In the genomic region with DNA sequence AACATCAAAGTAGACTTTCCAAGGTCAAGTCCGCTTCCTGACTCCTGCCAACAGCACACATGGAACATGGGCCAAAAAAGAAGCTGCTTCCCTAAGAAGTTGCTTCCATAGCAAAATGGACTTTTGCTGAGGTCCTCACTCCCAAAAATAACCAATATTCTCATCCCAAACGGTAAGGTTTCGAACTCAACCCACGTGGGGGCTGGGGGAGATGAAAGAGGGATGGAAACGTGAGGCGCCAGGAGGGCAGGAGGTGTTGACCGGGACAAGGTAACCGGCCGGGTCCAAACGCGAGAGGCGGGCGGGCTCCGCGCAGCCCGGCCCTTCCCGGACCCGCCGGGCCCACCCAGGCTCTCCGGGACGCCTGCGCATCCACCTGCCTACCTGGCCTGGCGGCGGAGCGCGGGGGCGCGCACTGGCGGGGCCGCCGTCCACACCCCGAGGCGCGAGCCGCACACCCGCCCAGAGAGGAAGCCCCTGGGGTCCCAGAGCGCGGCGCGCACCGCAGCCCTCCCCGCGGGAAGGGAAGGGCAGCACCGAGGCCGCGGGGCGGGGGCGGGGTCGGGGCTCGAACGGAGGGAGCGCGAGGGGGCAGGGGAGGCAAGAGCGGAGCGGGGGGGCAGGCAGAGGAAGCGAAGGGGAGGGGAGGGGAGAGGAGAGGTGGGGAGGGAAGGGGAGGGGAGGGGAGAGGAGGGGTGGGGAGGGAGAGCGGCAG, we compare ENCODE assay signal across 8 cellular contexts. TPM values are rescaled to one million over a fixed set of nuclear protein-coding genes. Genes with fewer than 3 reads are reported as not detected.
A peak's percentile ranks its signal among the peaks of the same experiment; 100 is the strongest.
DNase-seq lines count a peak whose midpoint lies in the region; ATAC-seq and TF ChIP-seq lines count a peak whose summit lies in the region.

No MANE protein-coding gene starts in this region.

- POLR2A ChIA-PET in activated CD4-positive, alpha-beta T cell treated with anti-CD3 and anti-CD28 coated beads for 36 hours (lab: Charles Lee), result no interaction called here

- CTCF ChIA-PET in activated CD4-positive, alpha-beta T cell treated with anti-CD3 and anti-CD28 coated beads for 36 hours (lab: Charles Lee), result no interaction called here

- peaks cover 42% of the 10 kb centered on the region for H3K4me1 Mint-ChIP-seq in activated CD4-positive, alpha-beta T cell treated with anti-CD3 and anti-CD28 coated beads for 36 hours
- H3K4me1 Mint-ChIP-seq in dendritic cell treated with granulocyte-macrophage colony-stimulating factor and Interleukin-4, amounts not matched to agents 40 ng/mL and 50 ng/mL, for 4 days (ENCODE audit: low read depth), result peaks cover 50% of the 10 kb centered on the region

- H3K27ac Mint-ChIP-seq in activated CD4-positive, alpha-beta T cell treated with anti-CD3 and anti-CD28 coated beads for 36 hours, result peak overlapping the region; percentile 89
- peak overlapping the region; percentile 72 for H3K27ac Mint-ChIP-seq in dendritic cell treated with granulocyte-macrophage colony-stimulating factor and Interleukin-4, amounts not matched to agents 40 ng/mL and 50 ng/mL, for 4 days

- no peaks in the 10 kb centered on the region for H3K27me3 ChIP-seq in H7 (ENCODE audit: control insufficient read depth, insufficient read depth, low read length)
- no peaks in the 10 kb centered on the region for H3K27me3 ChIP-seq in lung (ENCODE audit: control insufficient read depth, insufficient read depth)

- intact Hi-C loops in activated CD4-positive, alpha-beta T cell treated with anti-CD3 and anti-CD28 coated beads for 36 hours (cut with DNase I, micrococcal nuclease), result loop anchor here (2.0 kb wide), 3 partner anchors 57 to 1247 kb away; a partner anchor contains a TSS
- intact Hi-C loops in dendritic cell treated with granulocyte-macrophage colony-stimulating factor and Interleukin-4, amounts not matched to agents 40 ng/mL and 50 ng/mL, for 4 days (cut with micrococcal nuclease), result loop anchor here (2.0 to 10.0 kb wide), 7 partner anchors 57 to 1597 kb away; a partner anchor contains a TSS

- 1 to 2% methylated on average over 25 to 56 of the region's 57 CpGs for WGBS in lung, 2 donors

- H3K27ac ChIP-seq in lung (ENCODE audit: low read depth in 1 of 2, low read length in 1 of 2), result peak overlapping the region; percentile 59 to 82

- DNase-seq in GM03348 (ENCODE audit: low spot score) (peak; percentile 68), H7 (peak; percentile 90), NCI-H1105 (lab: John Stamatoyannopoulos, UW) (peak; percentile 57), lung (ENCODE audit: low spot score) (peak; percentile 52), middle frontal gyrus (ENCODE audit: extremely low spot score, low spot score) (no peak)
- peak; percentile 77 for DNase-seq in activated CD4-positive, alpha-beta T cell treated with anti-CD3 and anti-CD28 coated beads for 36 hours
- peak; percentile 24 for DNase-seq in stimulated activated CD8-positive, alpha-beta memory T cell treated with anti-CD3 and anti-CD28 coated beads, Interleukin-12 subunit alpha, Interleukin-12 subunit beta, amount 100 ng/mL, for 24 hours (ENCODE audit: extremely low read depth)

- no peaks in the 10 kb centered on the region; the same call in 1 of the 2 replicates for H3K36me3 ChIP-seq in H7 (replicated peaks; ENCODE audit: control insufficient read depth, insufficient read depth, low read length)
- no peaks in the 10 kb centered on the region for H3K36me3 ChIP-seq in lung (ENCODE audit: control insufficient read depth in 2 of 2, insufficient read depth in 2 of 2, low read length in 2 of 2)

- peak; percentile 10 for ATAC-seq in activated CD4-positive, alpha-beta T cell treated with anti-CD3 and anti-CD28 coated beads for 36 hours
- ATAC-seq in lung (ENCODE audit: insufficient read depth, low FRiP score), result peak; percentile 16

- H3K27me3 Mint-ChIP-seq in activated CD4-positive, alpha-beta T cell treated with anti-CD3 and anti-CD28 coated beads for 36 hours, result no peaks in the 10 kb centered on the region
- no peaks in the 10 kb centered on the region for H3K27me3 Mint-ChIP-seq in dendritic cell treated with granulocyte-macrophage colony-stimulating factor and Interleukin-4, amounts not matched to agents 40 ng/mL and 50 ng/mL, for 4 days

- H3K4me3 Mint-ChIP-seq in activated CD4-positive, alpha-beta T cell treated with anti-CD3 and anti-CD28 coated beads for 36 hours, result peak overlapping the region; percentile 88
- peak overlapping the region; percentile 83 for H3K4me3 Mint-ChIP-seq in dendritic cell treated with granulocyte-macrophage colony-stimulating factor and Interleukin-4, amounts not matched to agents 40 ng/mL and 50 ng/mL, for 4 days

- H3K9me3 Mint-ChIP-seq in activated CD4-positive, alpha-beta T cell treated with anti-CD3 and anti-CD28 coated beads for 36 hours (ENCODE audit: low read depth), result no peaks in the 10 kb centered on the region
- H3K9me3 Mint-ChIP-seq in dendritic cell treated with granulocyte-macrophage colony-stimulating factor and Interleukin-4, amounts not matched to agents 40 ng/mL and 50 ng/mL, for 4 days, result peaks cover 9% of the 10 kb centered on the region

- H3K36me3 Mint-ChIP-seq in activated CD4-positive, alpha-beta T cell treated with anti-CD3 and anti-CD28 coated beads for 36 hours (ENCODE audit: low read depth), result peaks cover 6% of the 10 kb centered on the region
- peaks cover 31% of the 10 kb centered on the region for H3K36me3 Mint-ChIP-seq in dendritic cell treated with granulocyte-macrophage colony-stimulating factor and Interleukin-4, amounts not matched to agents 40 ng/mL and 50 ng/mL, for 4 days (ENCODE audit: low read depth)

- peaks cover 0 to 4% of the 10 kb centered on the region in 2 donors for H3K4me1 ChIP-seq in lung (ENCODE audit: control insufficient read depth in 2 of 2, insufficient read depth in 2 of 2, low read length in 2 of 2)

- H3K4me3 ChIP-seq in H7 (ENCODE audit: insufficient read depth, low read depth, low read length), result peak overlapping the region; percentile 71
- H3K4me3 ChIP-seq in lung, result peak overlapping the region; percentile 84

- no peak for TF ChIP-seq CTCF in lung (IDR thresholded peaks at IDR 0.05; ENCODE audit: control extremely low read depth, extremely low read depth)

- H3K9me3 ChIP-seq in lung (ENCODE audit: control insufficient read depth in 2 of 2, insufficient read depth in 1 of 2, low read length in 1 of 2), result no peaks in the 10 kb centered on the region

RNA-seq across cellular contexts. Expression of a gene that starts 0.7 kb away (rescaled TPM):
- 32.0 and 34.4 TPM in 2 replicates for total RNA-seq in H7 (2014; rRNA removed; shearing (Covaris generic))
- total RNA-seq in activated CD4-positive, alpha-beta T cell treated with anti-CD3 and anti-CD28 coated beads for 36 hours, result 10 to 100 TPM; 31.0 to 39.0 TPM
- 100 to 1,000 TPM in 1 of 2 donors, 10 to 100 TPM in 1; 69.9 to 119 TPM for total RNA-seq in lung
- 10 to 100 TPM in 1 of 2 donors, 1 to 10 TPM in 1; 9.7 to 20.1 TPM for polyA plus RNA-seq in lung

RNA-seq across cellular contexts. Expression of a gene that starts 57.3 kb away (rescaled TPM):
- total RNA-seq in H7 (2014; rRNA removed; shearing (Covaris generic)), result 12.7 and 25.1 TPM in 2 replicates
- 10 to 100 TPM; 27.3 to 32.1 TPM for total RNA-seq in activated CD4-positive, alpha-beta T cell treated with anti-CD3 and anti-CD28 coated beads for 36 hours
- 10 to 100 TPM; 21.3 to 33.6 TPM for total RNA-seq in lung
- 10 to 100 TPM in 1 of 2 donors, 1 to 10 TPM in 1; 8.3 to 12.4 TPM for polyA plus RNA-seq in lung
